ENCODE assay signal across 15 cellular contexts in the genomic region with DNA sequence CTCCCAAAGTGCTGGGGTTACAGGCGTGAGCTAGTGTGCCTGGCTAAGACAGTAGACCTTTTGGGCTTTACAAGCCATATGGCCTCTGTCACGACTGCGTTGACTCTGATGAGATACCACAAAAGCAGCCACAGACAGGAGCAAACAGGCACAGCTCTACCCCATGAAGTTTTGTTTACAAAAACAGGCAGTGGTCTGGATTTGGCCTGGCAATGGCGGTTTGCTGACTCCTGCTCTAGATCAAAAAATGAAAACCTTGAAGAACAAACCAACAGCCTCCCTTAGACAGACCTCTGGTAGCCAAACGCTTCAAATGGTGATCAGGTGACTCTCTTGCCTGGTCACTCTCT. TPM values are rescaled to one million over a fixed set of nuclear protein-coding genes. Genes with fewer than 3 reads are reported as not detected.
A peak's percentile ranks its signal among the peaks of the same experiment; 100 is the strongest.
DNase-seq lines count a peak whose midpoint lies in the region; ATAC-seq, FAIRE-seq and TF ChIP-seq lines count a peak whose summit lies in the region.
"Had no signal": no experiment of that assay in that cellular context is flagged by ENCODE, and none has a peak within 500 bp of the region (broad histone marks: within the 10 kb centered on the region; RNA-seq: fewer than 3 reads in every experiment).

No MANE protein-coding gene starts in this region.

- no peak overlapping the region for H3K4me2 ChIP-seq in HepG2 (ENCODE audit: low read depth, low read length)

- H3K9me3 Mint-ChIP-seq in activated naive CD8-positive, alpha-beta T cell treated with anti-CD3 and anti-CD28 coated beads, Interleukin-2, amount 50 U/mL, for 24 hours, result no peaks in the 10 kb centered on the region
- H3K9me3 Mint-ChIP-seq in natural killer cell treated with Interleukin-12 subunit alpha and Interleukin-12 subunit beta and Interleukin-15 and Interleukin-18, amount 100 ng/mL, for 72 hours, result no peaks in the 10 kb centered on the region
- H3K9me3 Mint-ChIP-seq: brain had no signal

- TF ChIP-seq EP300 in HepG2 (IDR thresholded peaks at IDR 0.05; ENCODE audit: low read depth in 2 of 2, low read length in 2 of 2), result no peak
- TF ChIP-seq EP300 in HepG2 (CRISPR knock-in tag; IDR thresholded peaks at IDR 0.05; ENCODE audit: borderline replicate concordance), result no peak

- ATAC-seq in HepG2, result no peak
- no peak for ATAC-seq in right lobe of liver
- peak; percentile 23 for ATAC-seq in activated naive CD8-positive, alpha-beta T cell treated with anti-CD3 and anti-CD28 coated beads, Interleukin-2, amount 50 U/mL, for 24 hours
- no peak for ATAC-seq in natural killer cell treated with Interleukin-12 subunit alpha and Interleukin-12 subunit beta and Interleukin-15 and Interleukin-18, amount 100 ng/mL, for 72 hours
- no peak for ATAC-seq in upper lobe of right lung
- no peak for ATAC-seq in GM18873 (IDR thresholded peaks at IDR 0.05; ENCODE audit: low FRiP score, unreplicated experiment)

- TF ChIP-seq POLR2A in HepG2 (IDR thresholded peaks at IDR 0.05; ENCODE audit: insufficient read depth in 1 of 2, low read depth in 2 of 2, low read length in 2 of 2) (no peak), right lobe of liver (IDR thresholded peaks at IDR 0.05) (no peak)

- H3K36me3 Mint-ChIP-seq in activated naive CD8-positive, alpha-beta T cell treated with anti-CD3 and anti-CD28 coated beads, Interleukin-2, amount 50 U/mL, for 24 hours (ENCODE audit: low read depth), result peaks cover 3% of the 10 kb centered on the region
- no peaks in the 10 kb centered on the region for H3K36me3 Mint-ChIP-seq in natural killer cell treated with Interleukin-12 subunit alpha and Interleukin-12 subunit beta and Interleukin-15 and Interleukin-18, amount 100 ng/mL, for 72 hours

- no peak overlapping the region for H3K9ac ChIP-seq in HepG2 (ENCODE audit: insufficient read depth, low read depth, low read length)

- BruUV-seq in HepG2 (replicated peaks; lab: Mats Ljungman, UMichigan), result no TSS peak

- H3K4me1 ChIP-seq in HepG2 (ENCODE audit: insufficient read depth, low read length), result peaks cover 57% of the 10 kb centered on the region
- no peaks in the 10 kb centered on the region for H3K4me1 ChIP-seq in right lobe of liver
- H3K4me1 ChIP-seq in upper lobe of right lung, result peaks cover 20% of the 10 kb centered on the region

- 83% methylated on average over 5 of the region's 5 CpGs for WGBS in HepG2 (ENCODE audit: low lambda C conversion rate)
- 93% methylated on average over 3 of the region's 5 CpGs for WGBS in right lobe of liver (ENCODE audit: insufficient coverage, low coverage, low lambda C conversion rate, missing lambda C conversion rate)

- CTCF ChIA-PET in HepG2 (lab: Yijun Ruan, JAX; ENCODE audit: low intra/inter-chr PET ratio, low total read pairs), result no interaction called here

- TF ChIP-seq RAD21 in HepG2 (CRISPR knock-in tag; IDR thresholded peaks at IDR 0.05), result no peak

- H3K36me3 ChIP-seq in HepG2 (replicated peaks in 1 of 2; ENCODE audit: control insufficient read depth in 1 of 2, insufficient read depth in 2 of 2, low read length in 2 of 2), result no peaks in the 10 kb centered on the region; a peak in 2 of 5 replicates
- no peaks in the 10 kb centered on the region for H3K36me3 ChIP-seq in right lobe of liver
- peaks cover 23% of the 10 kb centered on the region for H3K36me3 ChIP-seq in upper lobe of right lung

- H3K27me3 ChIP-seq in HepG2 (ENCODE audit: control insufficient read depth in 1 of 2, insufficient read depth in 2 of 2, low read length in 2 of 2) (no peaks in the 10 kb centered on the region), right lobe of liver (no peaks in the 10 kb centered on the region), upper lobe of right lung (no peaks in the 10 kb centered on the region)

- peak overlapping the region; percentile 23 for H3K27ac ChIP-seq in HepG2 (ENCODE audit: extremely low read length, insufficient read depth, low read length)
- peak overlapping the region in 1 of 3 donors; percentile 48 for H3K27ac ChIP-seq in right lobe of liver
- peak overlapping the region; percentile 55 for H3K27ac ChIP-seq in upper lobe of right lung

- intact Hi-C loops in HepG2 (cut with micrococcal nuclease; ENCODE audit: unreplicated experiment) (no loop called here), right lobe of liver (cut with DNase I) (no loop called here), upper lobe of right lung (cut with DNase I) (no loop called here)

- no peaks in the 10 kb centered on the region for H3K79me2 ChIP-seq in HepG2 (ENCODE audit: insufficient read depth, low read length)

- peak overlapping the region; percentile 38 for H3K4me3 Mint-ChIP-seq in activated naive CD8-positive, alpha-beta T cell treated with anti-CD3 and anti-CD28 coated beads, Interleukin-2, amount 50 U/mL, for 24 hours
- peak overlapping the region; percentile 76 for H3K4me3 Mint-ChIP-seq in natural killer cell treated with Interleukin-12 subunit alpha and Interleukin-12 subunit beta and Interleukin-15 and Interleukin-18, amount 100 ng/mL, for 72 hours

- no peak overlapping the region for H2AFZ ChIP-seq in HepG2 (ENCODE audit: low read length)

- peak overlapping the region; percentile 92 for H3K27ac Mint-ChIP-seq in activated naive CD8-positive, alpha-beta T cell treated with anti-CD3 and anti-CD28 coated beads, Interleukin-2, amount 50 U/mL, for 24 hours
- peak overlapping the region; percentile 85 to 94 for H3K27ac Mint-ChIP-seq in natural killer cell treated with Interleukin-12 subunit alpha and Interleukin-12 subunit beta and Interleukin-15 and Interleukin-18, amount 100 ng/mL, for 72 hours

- peaks cover 38% of the 10 kb centered on the region for H3K4me1 Mint-ChIP-seq in activated naive CD8-positive, alpha-beta T cell treated with anti-CD3 and anti-CD28 coated beads, Interleukin-2, amount 50 U/mL, for 24 hours
- peaks cover 19 to 20% of the 10 kb centered on the region in 2 donors for H3K4me1 Mint-ChIP-seq in natural killer cell treated with Interleukin-12 subunit alpha and Interleukin-12 subunit beta and Interleukin-15 and Interleukin-18, amount 100 ng/mL, for 72 hours (ENCODE audit: low read depth in 2 of 2)

- no peaks in the 10 kb centered on the region for H3K9me3 ChIP-seq in HepG2 (ENCODE audit: low read length)
- H3K9me3 ChIP-seq in right lobe of liver, result no peaks in the 10 kb centered on the region
- H3K9me3 ChIP-seq in upper lobe of right lung, result no peaks in the 10 kb centered on the region

- in situ Hi-C loops in HepG2 (cut with HindIII; ENCODE audit: extremely low pct_ligation_motif_present, low pct_unique_long_range_greater_than_20kb), result no loop called here

- FAIRE-seq in HepG2 (lab: Jason Lieb, UNC), result no peak
- FAIRE-seq: TTC549 had no signal

- TF ChIP-seq CTCF in HepG2 (CRISPR knock-in tag; IDR thresholded peaks at IDR 0.05) (no peak), right lobe of liver (IDR thresholded peaks at IDR 0.05) (no peak), upper lobe of right lung (IDR thresholded peaks at IDR 0.05) (no peak)

- no peaks in the 10 kb centered on the region for H4K20me1 ChIP-seq in HepG2 (ENCODE audit: insufficient read depth, low read length)

- no peaks in the 10 kb centered on the region for H3K27me3 Mint-ChIP-seq in activated naive CD8-positive, alpha-beta T cell treated with anti-CD3 and anti-CD28 coated beads, Interleukin-2, amount 50 U/mL, for 24 hours
- no peaks in the 10 kb centered on the region for H3K27me3 Mint-ChIP-seq in natural killer cell treated with Interleukin-12 subunit alpha and Interleukin-12 subunit beta and Interleukin-15 and Interleukin-18, amount 100 ng/mL, for 72 hours
- H3K27me3 Mint-ChIP-seq: brain had no signal

- DNase-seq in HepG2 (ENCODE audit: low spot score) (no peak), right lobe of liver (no peak), upper lobe of right lung (no peak), SHP77 (lab: John Stamatoyannopoulos, UW) (no peak), OCI-M1 (lab: John Stamatoyannopoulos, UW) (no peak)
- DNase-seq in activated naive CD8-positive, alpha-beta T cell treated with anti-CD3 and anti-CD28 coated beads, Interleukin-2, amount 50 U/mL, for 24 hours, result no peak
- DNase-seq in natural killer cell treated with Interleukin-12 subunit alpha and Interleukin-12 subunit beta and Interleukin-15 and Interleukin-18, amount 100 ng/mL, for 72 hours (ENCODE audit: low spot score), result no peak
- DNase-seq: EL, glutamatergic neuron, NCI-H146, NCI-H524, occipital lobe had no signal

- H3K4me3 ChIP-seq in HepG2 (replicated peaks in 1 of 3; ENCODE audit: insufficient read depth in 1 of 3, low read depth in 2 of 3, low read length in 3 of 3) (no peak overlapping the region), right lobe of liver (no peak overlapping the region), upper lobe of right lung (no peak overlapping the region)

- POLR2A ChIA-PET in HepG2 (lab: Yijun Ruan, JAX), result no interaction called here

RNA-seq across cellular contexts. Expression of a gene that starts 20.7 kb away (rescaled TPM):
- total RNA-seq in HepG2 (2016; rRNA removed; fragmentation: Illumina TruSeq; extraction: Trizol), result 3.3 and 7.3 TPM in 2 replicates
- 0.97 and 1.3 TPM in 2 replicates for total RNA-seq in HepG2 (2016; cell fraction: cytosol; rRNA removed; fragmentation: Illumina TruSeq; extraction: Trizol; ENCODE audit: low read depth)
- total RNA-seq in HepG2 (2016; cell fraction: insoluble cytoplasmic fraction; rRNA removed; fragmentation: Illumina TruSeq; extraction: Trizol), result 2.0 and 8.1 TPM in 2 replicates
- 4.2 and 4.8 TPM in 2 replicates for total RNA-seq in HepG2 (2016; cell fraction: membrane; rRNA removed; fragmentation: Illumina TruSeq; extraction: Trizol)
- total RNA-seq in HepG2 (2016; cell fraction: nucleus; rRNA removed; fragmentation: Illumina TruSeq; extraction: Trizol), result 6.5 and 9.2 TPM in 2 replicates
- polyA plus RNA-seq in HepG2 (2011; rRNA removed), result 20.0 and 26.7 TPM in 2 replicates
- polyA plus RNA-seq in HepG2 (2011; cell fraction: cytosol; rRNA removed), result 24.6 and 32.6 TPM in 2 replicates
- polyA plus RNA-seq in HepG2 (2011; cell fraction: nucleus; rRNA removed), result 23.0 and 27.0 TPM in 2 replicates
- polyA plus RNA-seq in HepG2 (2012), result 23.6 and 32.7 TPM in 2 replicates
- 1.1 and 1.6 TPM in 2 replicates for polyA plus RNA-seq in HepG2 (2016; cell fraction: cytosol; fragmentation: Illumina TruSeq; extraction: Trizol; ENCODE audit: low read depth)
- polyA plus RNA-seq in HepG2 (2016; cell fraction: insoluble cytoplasmic fraction; fragmentation: Illumina TruSeq; extraction: Trizol; ENCODE audit: low read depth), result 3.0 and 4.3 TPM in 2 replicates
- polyA plus RNA-seq in HepG2 (2016; cell fraction: membrane; fragmentation: Illumina TruSeq; extraction: Trizol; ENCODE audit: low read depth), result 2.7 and 2.9 TPM in 2 replicates
- 12.1 and 13.4 TPM in 2 replicates for polyA plus RNA-seq in HepG2 (2016; cell fraction: nucleus; fragmentation: Illumina TruSeq; extraction: Trizol; ENCODE audit: insufficient read depth, low read depth)
- 35.9 and 121 TPM in 2 replicates for polyA minus RNA-seq in HepG2 (2011; rRNA and poly(A)+ RNA removed; ENCODE audit: low replicate concordance)
- 22.7 and 26.1 TPM in 2 replicates for polyA minus RNA-seq in HepG2 (2011; cell fraction: cytosol; rRNA and poly(A)+ RNA removed)
- 18.9 and 19.1 TPM in 2 replicates for polyA minus RNA-seq in HepG2 (2011; cell fraction: nucleus; rRNA and poly(A)+ RNA removed)
- total RNA-seq in right lobe of liver, result 1 to 10 TPM; 1.4 to 8.9 (median 5.1) TPM
- total RNA-seq in natural killer cell treated with Interleukin-12 subunit alpha and Interleukin-12 subunit beta and Interleukin-15 and Interleukin-18, amount 100 ng/mL, for 72 hours, result 1 to 10 TPM; 4.9 to 5.0 TPM
- 39.9 TPM for total RNA-seq in upper lobe of right lung

RNA-seq across cellular contexts. Expression of a gene that starts 37.6 kb away (rescaled TPM):
- total RNA-seq in HepG2 (2016; rRNA removed; fragmentation: Illumina TruSeq; extraction: Trizol) (0.24 TPM in 1 of 2 replicates, not detected in the other), right lobe of liver (10 to 100 TPM in 2 of 6 experiments, 1 to 10 TPM in 4; 6.9 to 16.9 (median 8.4) TPM), upper lobe of right lung (48.5 TPM)
- 0.09 TPM in 1 of 2 replicates, not detected in the other for total RNA-seq in HepG2 (2016; cell fraction: cytosol; rRNA removed; fragmentation: Illumina TruSeq; extraction: Trizol; ENCODE audit: low read depth)
- 0.04 TPM in 1 of 2 replicates, not detected in the other for total RNA-seq in HepG2 (2016; cell fraction: insoluble cytoplasmic fraction; rRNA removed; fragmentation: Illumina TruSeq; extraction: Trizol)
- 0.07 and 0.09 TPM in 2 replicates for total RNA-seq in HepG2 (2016; cell fraction: membrane; rRNA removed; fragmentation: Illumina TruSeq; extraction: Trizol)
- total RNA-seq in HepG2 (2016; cell fraction: nucleus; rRNA removed; fragmentation: Illumina TruSeq; extraction: Trizol), result 0.16 and 0.34 TPM in 2 replicates
- polyA plus RNA-seq in HepG2 (2011; rRNA removed), result 0.71 and 0.72 TPM in 2 replicates
- polyA plus RNA-seq in HepG2 (2011; cell fraction: cytosol; rRNA removed), result 0.17 and 0.25 TPM in 2 replicates
- 7.1 and 9.1 TPM in 2 replicates for polyA plus RNA-seq in HepG2 (2011; cell fraction: nucleus; rRNA removed)
- polyA plus RNA-seq in HepG2 (2012), result 0.39 and 0.59 TPM in 2 replicates
- not detected in 2 replicates for polyA plus RNA-seq in HepG2 (2016; cell fraction: cytosol; fragmentation: Illumina TruSeq; extraction: Trizol; ENCODE audit: low read depth)
- polyA plus RNA-seq in HepG2 (2016; cell fraction: insoluble cytoplasmic fraction; fragmentation: Illumina TruSeq; extraction: Trizol; ENCODE audit: low read depth), result not detected in 2 replicates
- not detected in 2 replicates for polyA plus RNA-seq in HepG2 (2016; cell fraction: membrane; fragmentation: Illumina TruSeq; extraction: Trizol; ENCODE audit: low read depth)
- polyA plus RNA-seq in HepG2 (2016; cell fraction: nucleus; fragmentation: Illumina TruSeq; extraction: Trizol; ENCODE audit: insufficient read depth, low read depth), result 0.44 and 0.51 TPM in 2 replicates
- polyA minus RNA-seq in HepG2 (2011; rRNA and poly(A)+ RNA removed; ENCODE audit: low replicate concordance), result 0.23 and 0.68 TPM in 2 replicates
- not detected in 2 replicates for polyA minus RNA-seq in HepG2 (2011; cell fraction: cytosol; rRNA and poly(A)+ RNA removed)
- 0.99 and 1.5 TPM in 2 replicates for polyA minus RNA-seq in HepG2 (2011; cell fraction: nucleus; rRNA and poly(A)+ RNA removed)
- 1 to 10 TPM; 3.6 to 4.1 TPM for total RNA-seq in natural killer cell treated with Interleukin-12 subunit alpha and Interleukin-12 subunit beta and Interleukin-15 and Interleukin-18, amount 100 ng/mL, for 72 hours

RNA-seq across cellular contexts. Expression of a gene that starts 41.7 kb away (rescaled TPM):
- total RNA-seq in HepG2 (2016; rRNA removed; fragmentation: Illumina TruSeq; extraction: Trizol), result 4.7 and 6.6 TPM in 2 replicates
- total RNA-seq in HepG2 (2016; cell fraction: cytosol; rRNA removed; fragmentation: Illumina TruSeq; extraction: Trizol; ENCODE audit: low read depth), result 19.7 and 24.4 TPM in 2 replicates
- 5.0 and 7.1 TPM in 2 replicates for total RNA-seq in HepG2 (2016; cell fraction: insoluble cytoplasmic fraction; rRNA removed; fragmentation: Illumina TruSeq; extraction: Trizol)
- 13.1 and 14.3 TPM in 2 replicates for total RNA-seq in HepG2 (2016; cell fraction: membrane; rRNA removed; fragmentation: Illumina TruSeq; extraction: Trizol)
- total RNA-seq in HepG2 (2016; cell fraction: nucleus; rRNA removed; fragmentation: Illumina TruSeq; extraction: Trizol), result 3.3 and 3.9 TPM in 2 replicates
- polyA plus RNA-seq in HepG2 (2011; rRNA removed), result 8.1 and 9.4 TPM in 2 replicates
- 4.3 and 6.7 TPM in 2 replicates for polyA plus RNA-seq in HepG2 (2011; cell fraction: cytosol; rRNA removed)
- 19.2 and 23.3 TPM in 2 replicates for polyA plus RNA-seq in HepG2 (2011; cell fraction: nucleus; rRNA removed)
- 4.5 and 5.2 TPM in 2 replicates for polyA plus RNA-seq in HepG2 (2012)
- 24.9 and 29.6 TPM in 2 replicates for polyA plus RNA-seq in HepG2 (2016; cell fraction: cytosol; fragmentation: Illumina TruSeq; extraction: Trizol; ENCODE audit: low read depth)
- polyA plus RNA-seq in HepG2 (2016; cell fraction: insoluble cytoplasmic fraction; fragmentation: Illumina TruSeq; extraction: Trizol; ENCODE audit: low read depth), result 3.9 and 6.6 TPM in 2 replicates
- polyA plus RNA-seq in HepG2 (2016; cell fraction: membrane; fragmentation: Illumina TruSeq; extraction: Trizol; ENCODE audit: low read depth), result 12.1 and 14.0 TPM in 2 replicates
- 6.7 and 7.6 TPM in 2 replicates for polyA plus RNA-seq in HepG2 (2016; cell fraction: nucleus; fragmentation: Illumina TruSeq; extraction: Trizol; ENCODE audit: insufficient read depth, low read depth)
- polyA minus RNA-seq in HepG2 (2011; rRNA and poly(A)+ RNA removed; ENCODE audit: low replicate concordance), result 5.6 and 7.3 TPM in 2 replicates
- 5.0 TPM in 2 replicates for polyA minus RNA-seq in HepG2 (2011; cell fraction: cytosol; rRNA and poly(A)+ RNA removed)
- 6.0 and 9.0 TPM in 2 replicates for polyA minus RNA-seq in HepG2 (2011; cell fraction: nucleus; rRNA and poly(A)+ RNA removed)
- total RNA-seq in right lobe of liver, result 10 to 100 TPM; 14.6 to 47.3 (median 23.9) TPM
- 1 to 10 TPM; 1.2 to 3.1 TPM for total RNA-seq in natural killer cell treated with Interleukin-12 subunit alpha and Interleukin-12 subunit beta and Interleukin-15 and Interleukin-18, amount 100 ng/mL, for 72 hours
- total RNA-seq in upper lobe of right lung, result 39.5 TPM

RNA-seq across cellular contexts. Expression of a gene that starts 45.4 kb away (rescaled TPM):
- total RNA-seq in HepG2 (2016; rRNA removed; fragmentation: Illumina TruSeq; extraction: Trizol) (14.3 and 15.5 TPM in 2 replicates), right lobe of liver (10 to 100 TPM; 24.0 to 43.4 (median 29.8) TPM), upper lobe of right lung (81.9 TPM)
- 12.3 and 14.3 TPM in 2 replicates for total RNA-seq in HepG2 (2016; cell fraction: cytosol; rRNA removed; fragmentation: Illumina TruSeq; extraction: Trizol; ENCODE audit: low read depth)
- 14.3 and 15.2 TPM in 2 replicates for total RNA-seq in HepG2 (2016; cell fraction: insoluble cytoplasmic fraction; rRNA removed; fragmentation: Illumina TruSeq; extraction: Trizol)
- 10.2 and 12.2 TPM in 2 replicates for total RNA-seq in HepG2 (2016; cell fraction: membrane; rRNA removed; fragmentation: Illumina TruSeq; extraction: Trizol)
- 7.5 and 8.0 TPM in 2 replicates for total RNA-seq in HepG2 (2016; cell fraction: nucleus; rRNA removed; fragmentation: Illumina TruSeq; extraction: Trizol)
- 20.7 and 23.7 TPM in 2 replicates for polyA plus RNA-seq in HepG2 (2011; rRNA removed)
- polyA plus RNA-seq in HepG2 (2011; cell fraction: cytosol; rRNA removed), result 15.2 and 22.5 TPM in 2 replicates
- polyA plus RNA-seq in HepG2 (2011; cell fraction: nucleus; rRNA removed), result 21.9 and 25.0 TPM in 2 replicates
- 23.5 and 27.9 TPM in 2 replicates for polyA plus RNA-seq in HepG2 (2012)
- 13.6 and 17.3 TPM in 2 replicates for polyA plus RNA-seq in HepG2 (2016; cell fraction: cytosol; fragmentation: Illumina TruSeq; extraction: Trizol; ENCODE audit: low read depth)
- 33.8 and 40.9 TPM in 2 replicates for polyA plus RNA-seq in HepG2 (2016; cell fraction: insoluble cytoplasmic fraction; fragmentation: Illumina TruSeq; extraction: Trizol; ENCODE audit: low read depth)
- polyA plus RNA-seq in HepG2 (2016; cell fraction: membrane; fragmentation: Illumina TruSeq; extraction: Trizol; ENCODE audit: low read depth), result 21.2 and 22.5 TPM in 2 replicates
- polyA plus RNA-seq in HepG2 (2016; cell fraction: nucleus; fragmentation: Illumina TruSeq; extraction: Trizol; ENCODE audit: insufficient read depth, low read depth), result 37.8 and 46.2 TPM in 2 replicates
- 11.3 and 29.3 TPM in 2 replicates for polyA minus RNA-seq in HepG2 (2011; rRNA and poly(A)+ RNA removed; ENCODE audit: low replicate concordance)
- 7.8 and 9.6 TPM in 2 replicates for polyA minus RNA-seq in HepG2 (2011; cell fraction: cytosol; rRNA and poly(A)+ RNA removed)
- polyA minus RNA-seq in HepG2 (2011; cell fraction: nucleus; rRNA and poly(A)+ RNA removed), result 6.8 and 7.5 TPM in 2 replicates
- 10 to 100 TPM; 68.4 to 78.4 TPM for total RNA-seq in natural killer cell treated with Interleukin-12 subunit alpha and Interleukin-12 subunit beta and Interleukin-15 and Interleukin-18, amount 100 ng/mL, for 72 hours
